Comparison of ENCODE assay signal across 16 cellular contexts in the genomic region with DNA sequence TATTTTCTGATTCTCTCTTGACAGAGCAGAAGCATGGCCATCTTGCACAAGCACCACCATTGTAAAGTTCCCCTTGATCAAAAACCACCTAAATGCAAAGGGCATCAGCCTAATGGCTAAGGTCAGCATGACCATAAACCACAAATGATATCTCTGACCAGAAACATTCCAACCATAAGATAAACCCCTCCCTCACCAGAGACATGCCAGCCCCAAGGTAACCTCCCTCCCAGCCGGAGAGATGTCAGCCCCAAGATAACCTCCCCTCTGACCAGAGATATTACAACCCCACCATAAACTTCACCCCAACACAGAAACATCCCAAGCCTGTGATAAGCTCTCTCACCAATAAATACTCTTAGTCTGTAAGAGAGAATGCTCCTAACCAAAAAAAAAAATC.
"Had no signal": no experiment of that assay in that cellular context is flagged by ENCODE, and none has a peak within 500 bp of the region (broad histone marks: within the 10 kb centered on the region; RNA-seq: fewer than 3 reads in every experiment).

No MANE protein-coding gene starts in this region.

- H3K4me1 Mint-ChIP-seq: naive B cell had no signal

- H3K4me1 ChIP-seq: gastrocnemius medialis, right atrium auricular region had no signal

- H3K4me3 Mint-ChIP-seq: naive B cell, type B pancreatic cell had no signal

- H3K9me3 ChIP-seq: gastrocnemius medialis, right atrium auricular region had no signal

- H3K36me3 Mint-ChIP-seq: naive B cell had no signal

- H3K27ac ChIP-seq: coronary artery, gastrocnemius medialis, heart right ventricle, right atrium auricular region had no signal

- DNase-seq: effector CD4-positive, alpha-beta T cell; gastrocnemius medialis; heart right ventricle; hypothalamus; kidney glomerular epithelial cell; mesendoderm; naive B cell; posterior cingulate gyrus; small intestine; stimulated activated CD4-positive, alpha-beta T cell treated with anti-CD3 and anti-CD28 coated beads, Interleukin-12 subunit alpha, Interleukin-12 subunit beta, amount 100 ng/mL, for 4 hours; stimulated activated CD4-positive, alpha-beta T cell treated with anti-CD3 and anti-CD28 coated beads, Interleukin-2, amount 100 ng/mL, for 48 hours; stimulated activated naive CD4-positive, alpha-beta T cell treated with Interleukin-2 at 50 U/mL for 16 hours had no signal

- H3K4me3 ChIP-seq: coronary artery, gastrocnemius medialis, heart right ventricle, right atrium auricular region had no signal

- H3K36me3 ChIP-seq: gastrocnemius medialis, heart right ventricle, right atrium auricular region had no signal

- H3K27me3 Mint-ChIP-seq: type B pancreatic cell had no signal

- H3K27ac Mint-ChIP-seq: type B pancreatic cell had no signal

- H3K27me3 ChIP-seq: gastrocnemius medialis, heart right ventricle, right atrium auricular region had no signal

- ATAC-seq: esophagus mucosa, gastrocnemius medialis, heart right ventricle had no signal
